8 cellular contexts compared by ENCODE assay signal in the genomic region with DNA sequence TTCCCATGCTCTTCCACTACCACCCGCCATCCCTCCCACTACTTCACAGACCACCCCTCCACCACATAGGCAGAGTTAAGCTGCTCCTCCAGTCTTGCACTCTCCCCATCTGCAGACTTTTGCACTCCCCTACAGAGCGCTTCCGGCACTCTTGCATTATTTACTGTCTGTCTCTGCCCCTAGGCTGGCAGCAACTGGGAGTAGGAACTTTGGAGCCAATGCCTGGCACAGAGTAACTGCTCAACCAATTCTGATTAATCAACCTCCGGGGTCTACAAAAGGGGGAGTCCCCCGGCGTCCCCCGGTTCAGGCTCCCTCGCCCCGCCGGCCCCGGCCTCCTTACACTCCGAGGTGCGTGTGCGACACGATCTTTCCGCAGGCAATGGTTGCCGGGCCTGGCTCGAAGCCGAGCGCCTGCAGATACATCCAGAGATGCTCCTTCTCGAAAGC. TPM values are rescaled to one million over a fixed set of nuclear protein-coding genes. Genes with fewer than 3 reads are reported as not detected.
DNase-seq lines count a peak whose midpoint lies in the region; ATAC-seq, FAIRE-seq and TF ChIP-seq lines count a peak whose summit lies in the region.

No MANE protein-coding gene starts in this region.

- no peak overlapping the region for H2AFZ ChIP-seq in HepG2 (ENCODE audit: low read length)

- H3K27me3 Mint-ChIP-seq in central memory CD8-positive, alpha-beta T cell, result no peaks in the 10 kb centered on the region
- no peaks in the 10 kb centered on the region for H3K27me3 Mint-ChIP-seq in stimulated activated naive B cell treated with anti-CD40 and anti-IgM and Interleukin-4, amounts not matched to agents 10 μg/mL and 1 μg/mL and 100 μg/mL, for 72 hours

- H3K4me3 Mint-ChIP-seq in central memory CD8-positive, alpha-beta T cell, result peak overlapping the region; percentile 93
- H3K4me3 Mint-ChIP-seq in stimulated activated naive B cell treated with anti-CD40 and anti-IgM and Interleukin-4, amounts not matched to agents 10 μg/mL and 1 μg/mL and 100 μg/mL, for 72 hours, result peak overlapping the region; percentile 91 to 92

- H3K79me2 ChIP-seq in DOHH2 (ENCODE audit: control insufficient read depth, low read length) (peaks cover 55% of the 10 kb centered on the region), HepG2 (ENCODE audit: insufficient read depth, low read length) (peaks cover 40% of the 10 kb centered on the region)

- no peak for TF ChIP-seq CTCF in DOHH2 (IDR thresholded peaks at IDR 0.05; ENCODE audit: low read depth, low read length, poor library complexity, severe bottlenecking)
- TF ChIP-seq CTCF in HepG2 (CRISPR knock-in tag; IDR thresholded peaks at IDR 0.05), result no peak

- H3K9me3 ChIP-seq in DOHH2 (ENCODE audit: control insufficient read depth, insufficient read depth, low read length) (no peaks in the 10 kb centered on the region), HUES48 (ENCODE audit: control insufficient read depth, insufficient read depth, low read length) (no peaks in the 10 kb centered on the region), HepG2 (ENCODE audit: low read length) (no peaks in the 10 kb centered on the region)

- no peak for TF ChIP-seq RAD21 in HepG2 (CRISPR knock-in tag; IDR thresholded peaks at IDR 0.05)

- peak overlapping the region; percentile 93 for H3K27ac Mint-ChIP-seq in central memory CD8-positive, alpha-beta T cell (ENCODE audit: low read depth)
- peak overlapping the region; percentile 95 for H3K27ac Mint-ChIP-seq in stimulated activated naive B cell treated with anti-CD40 and anti-IgM and Interleukin-4, amounts not matched to agents 10 μg/mL and 1 μg/mL and 100 μg/mL, for 72 hours

- WGBS in HepG2 (ENCODE audit: low lambda C conversion rate), result 1% methylated on average over 15 of the region's 21 CpGs

- H3K9ac ChIP-seq in HUES48 (ENCODE audit: low read depth, low read length) (peak overlapping the region; percentile 82), HepG2 (ENCODE audit: insufficient read depth, low read depth, low read length) (peak overlapping the region; percentile 85)

- no peaks in the 10 kb centered on the region for H3K27me3 ChIP-seq in DOHH2 (ENCODE audit: control insufficient read depth, low read length)
- no peaks in the 10 kb centered on the region for H3K27me3 ChIP-seq in HUES48 (ENCODE audit: control insufficient read depth, insufficient read depth, low read length)
- no peaks in the 10 kb centered on the region; a peak in 1 of 5 replicates for H3K27me3 ChIP-seq in HepG2 (ENCODE audit: control insufficient read depth in 1 of 2, insufficient read depth in 2 of 2, low read length in 2 of 2)

- peaks cover 2% of the 10 kb centered on the region; the same call in 1 of the 2 replicates for H3F3A ChIP-seq in DOHH2 (ENCODE audit: control insufficient read depth, insufficient read depth)

- peak overlapping the region; percentile 98 for H3K4me3 ChIP-seq in DOHH2 (ENCODE audit: low read length)
- peak overlapping the region; percentile 82 for H3K4me3 ChIP-seq in HUES48 (ENCODE audit: low read depth, low read length)
- peak overlapping the region; percentile 80 to 96 (median 81) for H3K4me3 ChIP-seq in HepG2 (replicated peaks in 1 of 3; ENCODE audit: insufficient read depth in 1 of 3, low read depth in 2 of 3, low read length in 3 of 3)

- intact Hi-C loops in HepG2 (cut with micrococcal nuclease; ENCODE audit: unreplicated experiment), result loop anchor here (1.0 to 5.0 kb wide), 2 partner anchors 53 to 70 kb away; partner anchors contain the start of gene RRAGA

- POLR2A ChIA-PET in HepG2 (lab: Yijun Ruan, JAX), result interaction anchor here (0.5 to 1.3 kb wide), 3 partner anchors 33 to 54 kb away, joined by 3 to 4 read pairs (median 3); partner anchors contain the start of gene RRAGA

- H3K9me2 ChIP-seq in DOHH2 (replicated peaks; ENCODE audit: control insufficient read depth, low read length), result no peaks in the 10 kb centered on the region

- CTCF ChIA-PET in HepG2 (lab: Yijun Ruan, JAX; ENCODE audit: low intra/inter-chr PET ratio, low total read pairs), result no interaction called here

- H3K36me3 ChIP-seq in DOHH2 (ENCODE audit: control insufficient read depth, low read length) (peaks cover 34% of the 10 kb centered on the region), HUES48 (ENCODE audit: control insufficient read depth, insufficient read depth, low read length) (peaks cover 22% of the 10 kb centered on the region), HepG2 (replicated peaks in 1 of 2; ENCODE audit: control insufficient read depth in 1 of 2, insufficient read depth in 2 of 2, low read length in 2 of 2) (no peaks in the 10 kb centered on the region)

- TSS peak; percentile 73 for BruUV-seq in HepG2 (replicated peaks; lab: Mats Ljungman, UMichigan)

- H3K27ac ChIP-seq in DOHH2 (ENCODE audit: low read depth, low read length), result peak overlapping the region; percentile 71
- H3K27ac ChIP-seq in HUES48 (ENCODE audit: low read depth, low read length), result peak overlapping the region; percentile 89
- peak overlapping the region; percentile 72 for H3K27ac ChIP-seq in HepG2 (ENCODE audit: extremely low read length, insufficient read depth, low read length)

- H3K4me2 ChIP-seq in DOHH2 (ENCODE audit: low read length) (peak overlapping the region; percentile 74), HepG2 (ENCODE audit: low read depth, low read length) (peak overlapping the region; percentile 91)

- in situ Hi-C loops in HepG2 (cut with HindIII; ENCODE audit: extremely low pct_ligation_motif_present, low pct_unique_long_range_greater_than_20kb), result no loop called here

- H3K36me3 Mint-ChIP-seq in central memory CD8-positive, alpha-beta T cell (ENCODE audit: insufficient read depth), result peaks cover 18% of the 10 kb centered on the region
- H3K36me3 Mint-ChIP-seq in stimulated activated naive B cell treated with anti-CD40 and anti-IgM and Interleukin-4, amounts not matched to agents 10 μg/mL and 1 μg/mL and 100 μg/mL, for 72 hours, result peaks cover 6 to 15% of the 10 kb centered on the region in 2 donors

- no peak for TF ChIP-seq POLR2A in HepG2 (IDR thresholded peaks at IDR 0.05; ENCODE audit: insufficient read depth in 1 of 2, low read depth in 2 of 2, low read length in 2 of 2)

- H3K4me1 ChIP-seq in DOHH2 (ENCODE audit: control insufficient read depth, low read length) (peaks cover 36% of the 10 kb centered on the region), HUES48 (ENCODE audit: control insufficient read depth, insufficient read depth, low read length) (no peaks in the 10 kb centered on the region), HepG2 (ENCODE audit: insufficient read depth, low read length) (peaks cover 46% of the 10 kb centered on the region)

- H4K20me1 ChIP-seq in DOHH2 (ENCODE audit: control insufficient read depth, insufficient read depth, low read depth, low read length), result 0 out of 2 replicates have a peak, but pooled peaks cover 3% of the 10 kb centered on the region
- no peaks in the 10 kb centered on the region for H4K20me1 ChIP-seq in HepG2 (ENCODE audit: insufficient read depth, low read length)

- peak; percentile 14 for DNase-seq in T-helper 9 cell
- peak in 1 of 2 donors; percentile 25 for DNase-seq in central memory CD8-positive, alpha-beta T cell (ENCODE audit: low spot score in 2 of 2)
- DNase-seq in HepG2 (ENCODE audit: low spot score), result peak; percentile 62
- no peak for DNase-seq in stimulated activated naive B cell treated with anti-CD40 and anti-IgM and Interleukin-4, amounts not matched to agents 10 μg/mL and 1 μg/mL and 100 μg/mL, for 72 hours
- DNase-seq in cerebellum (ENCODE audit: low spot score), result no peak

- no peak for FAIRE-seq in HepG2 (lab: Jason Lieb, UNC)

- no peak for TF ChIP-seq EP300 in HepG2 (IDR thresholded peaks at IDR 0.05; ENCODE audit: low read depth in 2 of 2, low read length in 2 of 2)
- TF ChIP-seq EP300 in HepG2 (CRISPR knock-in tag; IDR thresholded peaks at IDR 0.05; ENCODE audit: borderline replicate concordance), result no peak

- peak; percentile 34 for ATAC-seq in GM21515 (IDR thresholded peaks at IDR 0.05; ENCODE audit: unreplicated experiment)
- ATAC-seq in central memory CD8-positive, alpha-beta T cell (replicated peaks; ENCODE audit: extremely low read depth, poor library complexity, severe bottlenecking), result peak; percentile 60
- peak; percentile 83 for ATAC-seq in HepG2
- peak; percentile 36 for ATAC-seq in stimulated activated naive B cell treated with anti-CD40 and anti-IgM and Interleukin-4, amounts not matched to agents 10 μg/mL and 1 μg/mL and 100 μg/mL, for 72 hours (replicated peaks)

- H3K9me3 Mint-ChIP-seq in central memory CD8-positive, alpha-beta T cell, result no peaks in the 10 kb centered on the region
- no peaks in the 10 kb centered on the region for H3K9me3 Mint-ChIP-seq in stimulated activated naive B cell treated with anti-CD40 and anti-IgM and Interleukin-4, amounts not matched to agents 10 μg/mL and 1 μg/mL and 100 μg/mL, for 72 hours

- H3K4me1 Mint-ChIP-seq in central memory CD8-positive, alpha-beta T cell, result peaks cover 30% of the 10 kb centered on the region
- peaks cover 10 to 18% of the 10 kb centered on the region in 2 donors for H3K4me1 Mint-ChIP-seq in stimulated activated naive B cell treated with anti-CD40 and anti-IgM and Interleukin-4, amounts not matched to agents 10 μg/mL and 1 μg/mL and 100 μg/mL, for 72 hours

RNA-seq across cellular contexts. Expression of gene HAUS6, which starts 0.5 kb away (rescaled TPM):
- total RNA-seq in HepG2 (2016; rRNA removed; fragmentation: Illumina TruSeq; extraction: Trizol) (31.1 and 51.3 TPM in 2 replicates), cerebellum (25.4 TPM)
- 8.8 and 9.4 TPM in 2 replicates for total RNA-seq in HepG2 (2016; cell fraction: cytosol; rRNA removed; fragmentation: Illumina TruSeq; extraction: Trizol; ENCODE audit: low read depth)
- 28.3 and 49.0 TPM in 2 replicates for total RNA-seq in HepG2 (2016; cell fraction: insoluble cytoplasmic fraction; rRNA removed; fragmentation: Illumina TruSeq; extraction: Trizol)
- 13.2 and 16.4 TPM in 2 replicates for total RNA-seq in HepG2 (2016; cell fraction: membrane; rRNA removed; fragmentation: Illumina TruSeq; extraction: Trizol)
- 28.7 and 30.6 TPM in 2 replicates for total RNA-seq in HepG2 (2016; cell fraction: nucleus; rRNA removed; fragmentation: Illumina TruSeq; extraction: Trizol)
- 6.2 and 9.8 TPM in 2 replicates for polyA plus RNA-seq in HepG2 (2011; rRNA removed)
- 3.9 and 4.5 TPM in 2 replicates for polyA plus RNA-seq in HepG2 (2011; cell fraction: cytosol; rRNA removed)
- 5.5 and 6.2 TPM in 2 replicates for polyA plus RNA-seq in HepG2 (2011; cell fraction: nucleus; rRNA removed)
- 8.1 and 13.3 TPM in 2 replicates for polyA plus RNA-seq in HepG2 (2012)
- 0.77 and 1.1 TPM in 2 replicates for polyA plus RNA-seq in HepG2 (2016; cell fraction: cytosol; fragmentation: Illumina TruSeq; extraction: Trizol; ENCODE audit: low read depth)
- 25.0 and 27.9 TPM in 2 replicates for polyA plus RNA-seq in HepG2 (2016; cell fraction: insoluble cytoplasmic fraction; fragmentation: Illumina TruSeq; extraction: Trizol; ENCODE audit: low read depth)
- polyA plus RNA-seq in HepG2 (2016; cell fraction: membrane; fragmentation: Illumina TruSeq; extraction: Trizol; ENCODE audit: low read depth), result 3.1 and 3.4 TPM in 2 replicates
- polyA plus RNA-seq in HepG2 (2016; cell fraction: nucleus; fragmentation: Illumina TruSeq; extraction: Trizol; ENCODE audit: insufficient read depth, low read depth), result 36.4 and 41.0 TPM in 2 replicates
- 10.4 and 16.3 TPM in 2 replicates for polyA minus RNA-seq in HepG2 (2011; rRNA and poly(A)+ RNA removed; ENCODE audit: low replicate concordance)
- polyA minus RNA-seq in HepG2 (2011; cell fraction: cytosol; rRNA and poly(A)+ RNA removed), result 9.9 and 12.0 TPM in 2 replicates
- 21.0 and 21.8 TPM in 2 replicates for polyA minus RNA-seq in HepG2 (2011; cell fraction: nucleus; rRNA and poly(A)+ RNA removed)

RNA-seq across cellular contexts. Expression of gene PLIN2, which starts 25.1 kb away (rescaled TPM):
- total RNA-seq in HepG2 (2016; rRNA removed; fragmentation: Illumina TruSeq; extraction: Trizol), result 173 and 246 TPM in 2 replicates
- 50.1 and 56.5 TPM in 2 replicates for total RNA-seq in HepG2 (2016; cell fraction: cytosol; rRNA removed; fragmentation: Illumina TruSeq; extraction: Trizol; ENCODE audit: low read depth)
- total RNA-seq in HepG2 (2016; cell fraction: insoluble cytoplasmic fraction; rRNA removed; fragmentation: Illumina TruSeq; extraction: Trizol), result 166 and 239 TPM in 2 replicates
- 84.9 and 96.5 TPM in 2 replicates for total RNA-seq in HepG2 (2016; cell fraction: membrane; rRNA removed; fragmentation: Illumina TruSeq; extraction: Trizol)
- 91.2 and 93.1 TPM in 2 replicates for total RNA-seq in HepG2 (2016; cell fraction: nucleus; rRNA removed; fragmentation: Illumina TruSeq; extraction: Trizol)
- 822 and 951 TPM in 2 replicates for polyA plus RNA-seq in HepG2 (2011; rRNA removed)
- polyA plus RNA-seq in HepG2 (2011; cell fraction: cytosol; rRNA removed), result 1,188 and 1,378 TPM in 2 replicates
- 444 and 605 TPM in 2 replicates for polyA plus RNA-seq in HepG2 (2011; cell fraction: nucleus; rRNA removed)
- polyA plus RNA-seq in HepG2 (2012), result 656 and 669 TPM in 2 replicates
- 43.1 and 46.9 TPM in 2 replicates for polyA plus RNA-seq in HepG2 (2016; cell fraction: cytosol; fragmentation: Illumina TruSeq; extraction: Trizol; ENCODE audit: low read depth)
- polyA plus RNA-seq in HepG2 (2016; cell fraction: insoluble cytoplasmic fraction; fragmentation: Illumina TruSeq; extraction: Trizol; ENCODE audit: low read depth), result 237 and 238 TPM in 2 replicates
- 58.7 and 59.1 TPM in 2 replicates for polyA plus RNA-seq in HepG2 (2016; cell fraction: membrane; fragmentation: Illumina TruSeq; extraction: Trizol; ENCODE audit: low read depth)
- polyA plus RNA-seq in HepG2 (2016; cell fraction: nucleus; fragmentation: Illumina TruSeq; extraction: Trizol; ENCODE audit: insufficient read depth, low read depth), result 110 and 124 TPM in 2 replicates
- 19.7 and 3,602 TPM in 2 replicates for polyA minus RNA-seq in HepG2 (2011; rRNA and poly(A)+ RNA removed; ENCODE audit: low replicate concordance)
- 634 and 723 TPM in 2 replicates for polyA minus RNA-seq in HepG2 (2011; cell fraction: cytosol; rRNA and poly(A)+ RNA removed)
- polyA minus RNA-seq in HepG2 (2011; cell fraction: nucleus; rRNA and poly(A)+ RNA removed), result 230 and 413 TPM in 2 replicates
- total RNA-seq in cerebellum, result 18.2 TPM

RNA-seq across cellular contexts. Expression of gene RRAGA, which starts 53.0 kb away (rescaled TPM):
- total RNA-seq in HepG2 (2016; rRNA removed; fragmentation: Illumina TruSeq; extraction: Trizol) (37.5 and 56.9 TPM in 2 replicates), cerebellum (44.5 TPM)
- total RNA-seq in HepG2 (2016; cell fraction: cytosol; rRNA removed; fragmentation: Illumina TruSeq; extraction: Trizol; ENCODE audit: low read depth), result 6.6 and 6.8 TPM in 2 replicates
- total RNA-seq in HepG2 (2016; cell fraction: insoluble cytoplasmic fraction; rRNA removed; fragmentation: Illumina TruSeq; extraction: Trizol), result 38.7 and 57.2 TPM in 2 replicates
- total RNA-seq in HepG2 (2016; cell fraction: membrane; rRNA removed; fragmentation: Illumina TruSeq; extraction: Trizol), result 18.8 and 19.2 TPM in 2 replicates
- 22.5 and 23.0 TPM in 2 replicates for total RNA-seq in HepG2 (2016; cell fraction: nucleus; rRNA removed; fragmentation: Illumina TruSeq; extraction: Trizol)
- 81.5 and 118 TPM in 2 replicates for polyA plus RNA-seq in HepG2 (2011; rRNA removed)
- polyA plus RNA-seq in HepG2 (2011; cell fraction: cytosol; rRNA removed), result 92.8 and 95.4 TPM in 2 replicates
- polyA plus RNA-seq in HepG2 (2011; cell fraction: nucleus; rRNA removed), result 23.1 and 24.7 TPM in 2 replicates
- polyA plus RNA-seq in HepG2 (2012), result 56.3 and 67.6 TPM in 2 replicates
- 7.6 and 7.7 TPM in 2 replicates for polyA plus RNA-seq in HepG2 (2016; cell fraction: cytosol; fragmentation: Illumina TruSeq; extraction: Trizol; ENCODE audit: low read depth)
- 108 TPM in 2 replicates for polyA plus RNA-seq in HepG2 (2016; cell fraction: insoluble cytoplasmic fraction; fragmentation: Illumina TruSeq; extraction: Trizol; ENCODE audit: low read depth)
- polyA plus RNA-seq in HepG2 (2016; cell fraction: membrane; fragmentation: Illumina TruSeq; extraction: Trizol; ENCODE audit: low read depth), result 15.3 and 17.5 TPM in 2 replicates
- polyA plus RNA-seq in HepG2 (2016; cell fraction: nucleus; fragmentation: Illumina TruSeq; extraction: Trizol; ENCODE audit: insufficient read depth, low read depth), result 47.7 and 50.3 TPM in 2 replicates
- polyA minus RNA-seq in HepG2 (2011; rRNA and poly(A)+ RNA removed; ENCODE audit: low replicate concordance), result 51.0 and 104 TPM in 2 replicates
- 52.6 and 58.3 TPM in 2 replicates for polyA minus RNA-seq in HepG2 (2011; cell fraction: cytosol; rRNA and poly(A)+ RNA removed)
- polyA minus RNA-seq in HepG2 (2011; cell fraction: nucleus; rRNA and poly(A)+ RNA removed), result 32.3 and 32.6 TPM in 2 replicates

Comparison
In these comparisons a context has a peak if more than half of its experiments do, and no peak if none do; other contexts are left out.
1. DNase-seq: peak in T-helper 9 cell (single experiment) and HepG2 (single experiment); none in stimulated activated naive B cell treated with anti-CD40 and anti-IgM and Interleukin-4, amounts not matched to agents 10 μg/mL and 1 μg/mL and 100 μg/mL, for 72 hours (single experiment) and cerebellum (single experiment).
2. Peak in every context shown above with its lines, with median percentiles within 50 percentile points of each other: H3K27ac ChIP-seq, H3K4me3 ChIP-seq and ATAC-seq.